Comparison of ENCODE assay signal across 1 cellular context in the genomic region with DNA sequence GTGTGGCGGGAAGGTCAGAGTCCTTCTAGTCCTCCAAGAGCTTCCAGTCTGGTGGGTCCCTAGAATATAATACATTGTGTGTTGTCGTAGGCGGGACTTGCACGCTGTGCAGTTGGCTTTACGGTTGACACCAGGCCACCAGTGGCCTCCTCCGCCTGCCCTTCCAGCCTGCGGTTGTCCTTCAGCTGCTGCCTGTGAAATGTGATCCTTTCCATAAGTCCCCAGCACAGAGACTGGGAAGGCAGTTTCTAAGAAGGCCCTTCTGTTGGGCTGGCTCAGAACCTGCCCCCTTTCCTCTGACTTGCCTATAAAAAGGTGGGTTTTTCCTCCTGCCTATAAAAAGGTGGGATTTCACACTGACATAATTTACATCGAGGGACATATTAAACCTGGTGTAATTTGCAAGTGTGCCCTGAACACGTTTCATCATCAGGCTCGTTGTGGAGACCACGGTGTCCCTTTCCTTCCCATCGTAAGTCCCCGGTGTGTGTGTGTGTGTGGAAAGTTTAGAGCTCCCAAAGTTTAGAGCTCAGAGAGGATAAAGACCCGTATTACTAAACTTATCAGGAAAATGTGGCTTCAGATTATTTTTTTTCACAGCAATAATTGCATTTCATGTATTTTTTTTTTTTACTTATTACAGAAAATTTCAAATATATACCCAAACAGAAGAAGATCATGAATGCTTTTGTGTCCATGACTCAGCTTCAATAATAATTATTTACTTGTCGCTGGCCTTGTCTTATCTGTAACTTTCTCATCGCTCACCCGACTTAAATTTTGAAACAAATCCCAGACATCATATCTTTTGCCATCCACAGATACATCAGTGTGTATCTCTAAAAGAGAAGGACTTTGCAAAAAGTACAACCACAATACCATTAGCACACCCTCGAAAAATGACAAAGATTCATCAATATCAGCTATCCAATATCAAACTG.
TF ChIP-seq lines count a peak whose summit lies in the region.

No MANE protein-coding gene starts in this region.

TF ChIP-seq in K562, 482 proteins besides CTCF, POLR2A, EP300 and RAD21 (continued from another document and continues in another):
- TF ChIP-seq, protein P1, sequence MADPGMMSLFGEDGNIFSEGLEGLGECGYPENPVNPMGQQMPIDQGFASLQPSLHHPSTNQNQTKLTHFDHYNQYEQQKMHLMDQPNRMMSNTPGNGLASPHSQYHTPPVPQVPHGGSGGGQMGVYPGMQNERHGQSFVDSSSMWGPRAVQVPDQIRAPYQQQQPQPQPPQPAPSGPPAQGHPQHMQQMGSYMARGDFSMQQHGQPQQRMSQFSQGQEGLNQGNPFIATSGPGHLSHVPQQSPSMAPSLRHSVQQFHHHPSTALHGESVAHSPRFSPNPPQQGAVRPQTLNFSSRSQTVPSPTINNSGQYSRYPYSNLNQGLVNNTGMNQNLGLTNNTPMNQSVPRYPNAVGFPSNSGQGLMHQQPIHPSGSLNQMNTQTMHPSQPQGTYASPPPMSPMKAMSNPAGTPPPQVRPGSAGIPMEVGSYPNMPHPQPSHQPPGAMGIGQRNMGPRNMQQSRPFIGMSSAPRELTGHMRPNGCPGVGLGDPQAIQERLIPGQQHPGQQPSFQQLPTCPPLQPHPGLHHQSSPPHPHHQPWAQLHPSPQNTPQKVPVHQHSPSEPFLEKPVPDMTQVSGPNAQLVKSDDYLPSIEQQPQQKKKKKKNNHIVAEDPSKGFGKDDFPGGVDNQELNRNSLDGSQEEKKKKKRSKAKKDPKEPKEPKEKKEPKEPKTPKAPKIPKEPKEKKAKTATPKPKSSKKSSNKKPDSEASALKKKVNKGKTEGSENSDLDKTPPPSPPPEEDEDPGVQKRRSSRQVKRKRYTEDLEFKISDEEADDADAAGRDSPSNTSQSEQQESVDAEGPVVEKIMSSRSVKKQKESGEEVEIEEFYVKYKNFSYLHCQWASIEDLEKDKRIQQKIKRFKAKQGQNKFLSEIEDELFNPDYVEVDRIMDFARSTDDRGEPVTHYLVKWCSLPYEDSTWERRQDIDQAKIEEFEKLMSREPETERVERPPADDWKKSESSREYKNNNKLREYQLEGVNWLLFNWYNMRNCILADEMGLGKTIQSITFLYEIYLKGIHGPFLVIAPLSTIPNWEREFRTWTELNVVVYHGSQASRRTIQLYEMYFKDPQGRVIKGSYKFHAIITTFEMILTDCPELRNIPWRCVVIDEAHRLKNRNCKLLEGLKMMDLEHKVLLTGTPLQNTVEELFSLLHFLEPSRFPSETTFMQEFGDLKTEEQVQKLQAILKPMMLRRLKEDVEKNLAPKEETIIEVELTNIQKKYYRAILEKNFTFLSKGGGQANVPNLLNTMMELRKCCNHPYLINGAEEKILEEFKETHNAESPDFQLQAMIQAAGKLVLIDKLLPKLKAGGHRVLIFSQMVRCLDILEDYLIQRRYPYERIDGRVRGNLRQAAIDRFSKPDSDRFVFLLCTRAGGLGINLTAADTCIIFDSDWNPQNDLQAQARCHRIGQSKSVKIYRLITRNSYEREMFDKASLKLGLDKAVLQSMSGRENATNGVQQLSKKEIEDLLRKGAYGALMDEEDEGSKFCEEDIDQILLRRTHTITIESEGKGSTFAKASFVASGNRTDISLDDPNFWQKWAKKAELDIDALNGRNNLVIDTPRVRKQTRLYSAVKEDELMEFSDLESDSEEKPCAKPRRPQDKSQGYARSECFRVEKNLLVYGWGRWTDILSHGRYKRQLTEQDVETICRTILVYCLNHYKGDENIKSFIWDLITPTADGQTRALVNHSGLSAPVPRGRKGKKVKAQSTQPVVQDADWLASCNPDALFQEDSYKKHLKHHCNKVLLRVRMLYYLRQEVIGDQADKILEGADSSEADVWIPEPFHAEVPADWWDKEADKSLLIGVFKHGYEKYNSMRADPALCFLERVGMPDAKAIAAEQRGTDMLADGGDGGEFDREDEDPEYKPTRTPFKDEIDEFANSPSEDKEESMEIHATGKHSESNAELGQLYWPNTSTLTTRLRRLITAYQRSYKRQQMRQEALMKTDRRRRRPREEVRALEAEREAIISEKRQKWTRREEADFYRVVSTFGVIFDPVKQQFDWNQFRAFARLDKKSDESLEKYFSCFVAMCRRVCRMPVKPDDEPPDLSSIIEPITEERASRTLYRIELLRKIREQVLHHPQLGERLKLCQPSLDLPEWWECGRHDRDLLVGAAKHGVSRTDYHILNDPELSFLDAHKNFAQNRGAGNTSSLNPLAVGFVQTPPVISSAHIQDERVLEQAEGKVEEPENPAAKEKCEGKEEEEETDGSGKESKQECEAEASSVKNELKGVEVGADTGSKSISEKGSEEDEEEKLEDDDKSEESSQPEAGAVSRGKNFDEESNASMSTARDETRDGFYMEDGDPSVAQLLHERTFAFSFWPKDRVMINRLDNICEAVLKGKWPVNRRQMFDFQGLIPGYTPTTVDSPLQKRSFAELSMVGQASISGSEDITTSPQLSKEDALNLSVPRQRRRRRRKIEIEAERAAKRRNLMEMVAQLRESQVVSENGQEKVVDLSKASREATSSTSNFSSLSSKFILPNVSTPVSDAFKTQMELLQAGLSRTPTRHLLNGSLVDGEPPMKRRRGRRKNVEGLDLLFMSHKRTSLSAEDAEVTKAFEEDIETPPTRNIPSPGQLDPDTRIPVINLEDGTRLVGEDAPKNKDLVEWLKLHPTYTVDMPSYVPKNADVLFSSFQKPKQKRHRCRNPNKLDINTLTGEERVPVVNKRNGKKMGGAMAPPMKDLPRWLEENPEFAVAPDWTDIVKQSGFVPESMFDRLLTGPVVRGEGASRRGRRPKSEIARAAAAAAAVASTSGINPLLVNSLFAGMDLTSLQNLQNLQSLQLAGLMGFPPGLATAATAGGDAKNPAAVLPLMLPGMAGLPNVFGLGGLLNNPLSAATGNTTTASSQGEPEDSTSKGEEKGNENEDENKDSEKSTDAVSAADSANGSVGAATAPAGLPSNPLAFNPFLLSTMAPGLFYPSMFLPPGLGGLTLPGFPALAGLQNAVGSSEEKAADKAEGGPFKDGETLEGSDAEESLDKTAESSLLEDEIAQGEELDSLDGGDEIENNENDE (IDR thresholded peaks at IDR 0.05; ENCODE audit: low read depth, low read length): no peak
- TF ChIP-seq SMARCC2 (IDR thresholded peaks at IDR 0.05; ENCODE audit: low read depth) (no peak; the same call in 1 of the 2 replicates), ZBTB17 (CRISPR knock-in tag; IDR thresholded peaks at IDR 0.05) (no peak), ZFPM2 (CRISPR knock-in tag; IDR thresholded peaks at IDR 0.05) (no peak), PHB2 (IDR thresholded peaks at IDR 0.05; ENCODE audit: low read depth) (no peak), FOXK2 (conservative IDR thresholded peaks at IDR 0.05 in 1 of 2, IDR thresholded peaks at IDR 0.05 in 1 of 2; ENCODE audit: low read depth in 2 of 2) (peak in 1 of 2 experiments; percentile 22; a peak in 1 of 4 replicates), CBFB (CRISPR knock-in tag; IDR thresholded peaks at IDR 0.05) (peak; percentile 67; the same call in 1 of the 2 replicates), CBFA2T3 (IDR thresholded peaks at IDR 0.05) (0 out of 2 replicates have a peak, but pooled peaks have one; percentile 16), MEIS2 (IDR thresholded peaks at IDR 0.05; ENCODE audit: partially characterized antibody) (peak; percentile 49), TCFL5 (CRISPR knock-in tag; conservative IDR thresholded peaks at IDR 0.05) (no peak), ZNF316 (IDR thresholded peaks at IDR 0.05) (peak; percentile 27; the same call in 1 of the 2 replicates), ERF (CRISPR knock-in tag; IDR thresholded peaks at IDR 0.05) (no peak)
- TF ChIP-seq, protein P2, sequence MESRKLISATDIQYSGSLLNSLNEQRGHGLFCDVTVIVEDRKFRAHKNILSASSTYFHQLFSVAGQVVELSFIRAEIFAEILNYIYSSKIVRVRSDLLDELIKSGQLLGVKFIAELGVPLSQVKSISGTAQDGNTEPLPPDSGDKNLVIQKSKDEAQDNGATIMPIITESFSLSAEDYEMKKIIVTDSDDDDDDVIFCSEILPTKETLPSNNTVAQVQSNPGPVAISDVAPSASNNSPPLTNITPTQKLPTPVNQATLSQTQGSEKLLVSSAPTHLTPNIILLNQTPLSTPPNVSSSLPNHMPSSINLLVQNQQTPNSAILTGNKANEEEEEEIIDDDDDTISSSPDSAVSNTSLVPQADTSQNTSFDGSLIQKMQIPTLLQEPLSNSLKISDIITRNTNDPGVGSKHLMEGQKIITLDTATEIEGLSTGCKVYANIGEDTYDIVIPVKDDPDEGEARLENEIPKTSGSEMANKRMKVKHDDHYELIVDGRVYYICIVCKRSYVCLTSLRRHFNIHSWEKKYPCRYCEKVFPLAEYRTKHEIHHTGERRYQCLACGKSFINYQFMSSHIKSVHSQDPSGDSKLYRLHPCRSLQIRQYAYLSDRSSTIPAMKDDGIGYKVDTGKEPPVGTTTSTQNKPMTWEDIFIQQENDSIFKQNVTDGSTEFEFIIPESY (CRISPR knock-in tag; IDR thresholded peaks at IDR 0.05): no peak
- TF ChIP-seq, protein P3, sequence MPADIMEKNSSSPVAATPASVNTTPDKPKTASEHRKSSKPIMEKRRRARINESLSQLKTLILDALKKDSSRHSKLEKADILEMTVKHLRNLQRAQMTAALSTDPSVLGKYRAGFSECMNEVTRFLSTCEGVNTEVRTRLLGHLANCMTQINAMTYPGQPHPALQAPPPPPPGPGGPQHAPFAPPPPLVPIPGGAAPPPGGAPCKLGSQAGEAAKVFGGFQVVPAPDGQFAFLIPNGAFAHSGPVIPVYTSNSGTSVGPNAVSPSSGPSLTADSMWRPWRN (IDR thresholded peaks at IDR 0.05; ENCODE audit: low read depth): peak; percentile 18; the same call in 1 of the 2 replicates
- TF ChIP-seq, protein P4, sequence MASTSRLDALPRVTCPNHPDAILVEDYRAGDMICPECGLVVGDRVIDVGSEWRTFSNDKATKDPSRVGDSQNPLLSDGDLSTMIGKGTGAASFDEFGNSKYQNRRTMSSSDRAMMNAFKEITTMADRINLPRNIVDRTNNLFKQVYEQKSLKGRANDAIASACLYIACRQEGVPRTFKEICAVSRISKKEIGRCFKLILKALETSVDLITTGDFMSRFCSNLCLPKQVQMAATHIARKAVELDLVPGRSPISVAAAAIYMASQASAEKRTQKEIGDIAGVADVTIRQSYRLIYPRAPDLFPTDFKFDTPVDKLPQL (IDR thresholded peaks at IDR 0.05; ENCODE audit: extremely low read depth, insufficient read length): no peak
- TF ChIP-seq, protein P5, sequence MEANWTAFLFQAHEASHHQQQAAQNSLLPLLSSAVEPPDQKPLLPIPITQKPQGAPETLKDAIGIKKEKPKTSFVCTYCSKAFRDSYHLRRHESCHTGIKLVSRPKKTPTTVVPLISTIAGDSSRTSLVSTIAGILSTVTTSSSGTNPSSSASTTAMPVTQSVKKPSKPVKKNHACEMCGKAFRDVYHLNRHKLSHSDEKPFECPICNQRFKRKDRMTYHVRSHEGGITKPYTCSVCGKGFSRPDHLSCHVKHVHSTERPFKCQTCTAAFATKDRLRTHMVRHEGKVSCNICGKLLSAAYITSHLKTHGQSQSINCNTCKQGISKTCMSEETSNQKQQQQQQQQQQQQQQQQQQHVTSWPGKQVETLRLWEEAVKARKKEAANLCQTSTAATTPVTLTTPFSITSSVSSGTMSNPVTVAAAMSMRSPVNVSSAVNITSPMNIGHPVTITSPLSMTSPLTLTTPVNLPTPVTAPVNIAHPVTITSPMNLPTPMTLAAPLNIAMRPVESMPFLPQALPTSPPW (CRISPR knock-in tag; IDR thresholded peaks at IDR 0.05): 0 out of 2 replicates have a peak, but pooled peaks have one; percentile 24
- TF ChIP-seq, protein P6, sequence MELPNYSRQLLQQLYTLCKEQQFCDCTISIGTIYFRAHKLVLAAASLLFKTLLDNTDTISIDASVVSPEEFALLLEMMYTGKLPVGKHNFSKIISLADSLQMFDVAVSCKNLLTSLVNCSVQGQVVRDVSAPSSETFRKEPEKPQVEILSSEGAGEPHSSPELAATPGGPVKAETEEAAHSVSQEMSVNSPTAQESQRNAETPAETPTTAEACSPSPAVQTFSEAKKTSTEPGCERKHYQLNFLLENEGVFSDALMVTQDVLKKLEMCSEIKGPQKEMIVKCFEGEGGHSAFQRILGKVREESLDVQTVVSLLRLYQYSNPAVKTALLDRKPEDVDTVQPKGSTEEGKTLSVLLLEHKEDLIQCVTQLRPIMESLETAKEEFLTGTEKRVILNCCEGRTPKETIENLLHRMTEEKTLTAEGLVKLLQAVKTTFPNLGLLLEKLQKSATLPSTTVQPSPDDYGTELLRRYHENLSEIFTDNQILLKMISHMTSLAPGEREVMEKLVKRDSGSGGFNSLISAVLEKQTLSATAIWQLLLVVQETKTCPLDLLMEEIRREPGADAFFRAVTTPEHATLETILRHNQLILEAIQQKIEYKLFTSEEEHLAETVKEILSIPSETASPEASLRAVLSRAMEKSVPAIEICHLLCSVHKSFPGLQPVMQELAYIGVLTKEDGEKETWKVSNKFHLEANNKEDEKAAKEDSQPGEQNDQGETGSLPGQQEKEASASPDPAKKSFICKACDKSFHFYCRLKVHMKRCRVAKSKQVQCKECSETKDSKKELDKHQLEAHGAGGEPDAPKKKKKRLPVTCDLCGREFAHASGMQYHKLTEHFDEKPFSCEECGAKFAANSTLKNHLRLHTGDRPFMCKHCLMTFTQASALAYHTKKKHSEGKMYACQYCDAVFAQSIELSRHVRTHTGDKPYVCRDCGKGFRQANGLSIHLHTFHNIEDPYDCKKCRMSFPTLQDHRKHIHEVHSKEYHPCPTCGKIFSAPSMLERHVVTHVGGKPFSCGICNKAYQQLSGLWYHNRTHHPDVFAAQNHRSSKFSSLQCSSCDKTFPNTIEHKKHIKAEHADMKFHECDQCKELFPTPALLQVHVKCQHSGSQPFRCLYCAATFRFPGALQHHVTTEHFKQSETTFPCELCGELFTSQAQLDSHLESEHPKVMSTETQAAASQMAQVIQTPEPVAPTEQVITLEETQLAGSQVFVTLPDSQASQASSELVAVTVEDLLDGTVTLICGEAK (IDR thresholded peaks at IDR 0.05): peak; percentile 43; the same call in 1 of the 2 replicates
- TF ChIP-seq, protein P6 (CRISPR knock-in tag; IDR thresholded peaks at IDR 0.05): no peak
